11 cellular contexts compared by ENCODE assay signal in genomic region chr1:48227165-48228013, GRCh38. TPM values are rescaled to one million over a fixed set of nuclear protein-coding genes. Genes with fewer than 3 reads are reported as not detected.
DNase-seq lines count a peak whose midpoint lies in the region; ATAC-seq and TF ChIP-seq lines count a peak whose summit lies in the region.
"Had no signal": no experiment of that assay in that cellular context is flagged by ENCODE, and none has a peak within 500 bp of the region (broad histone marks: within the 10 kb centered on the region; RNA-seq: fewer than 3 reads in every experiment).

No MANE protein-coding gene starts in this region.

- H3K4me1 Mint-ChIP-seq in central memory CD8-positive, alpha-beta T cell, result peaks cover 6% of the 10 kb centered on the region
- no peaks in the 10 kb centered on the region for H3K4me1 Mint-ChIP-seq in HFFc6 (ENCODE audit: low read depth)
- H3K4me1 Mint-ChIP-seq: neural crest cell had no signal

- H3K27ac Mint-ChIP-seq in central memory CD8-positive, alpha-beta T cell (ENCODE audit: low read depth), result no peak overlapping the region
- no peak overlapping the region for H3K27ac Mint-ChIP-seq in HFFc6
- H3K27ac Mint-ChIP-seq: IgD-negative memory B cell had no signal

- no peaks in the 10 kb centered on the region for H3K36me3 ChIP-seq in WERI-Rb-1

- peaks cover 2% of the 10 kb centered on the region for H3K36me3 Mint-ChIP-seq in central memory CD8-positive, alpha-beta T cell (ENCODE audit: insufficient read depth)
- H3K36me3 Mint-ChIP-seq in HFFc6 (ENCODE audit: low read depth), result peaks cover under 1% of the 10 kb centered on the region; the same call in 1 of the 2 replicates

- TF ChIP-seq CTCF in WERI-Rb-1 (IDR thresholded peaks at IDR 0.05; ENCODE audit: low read depth, low read length), result no peak
- no peak for TF ChIP-seq CTCF in HFFc6 (IDR thresholded peaks at IDR 0.05)

- peak; percentile 27 for DNase-seq in CD1c-positive myeloid dendritic cell (ENCODE audit: extremely low spot score)
- DNase-seq in KG1 (lab: John Stamatoyannopoulos, UW), result peak; percentile 59
- DNase-seq in central memory CD8-positive, alpha-beta T cell (ENCODE audit: low spot score in 2 of 2), result no peak
- DNase-seq in midbrain (lab: John Stamatoyannopoulos, UW), result no peak
- DNase-seq in WERI-Rb-1, result no peak
- no peak for DNase-seq in HFFc6
- DNase-seq: caudate nucleus had no signal

- peak; percentile 72 for ATAC-seq in GM18909 (IDR thresholded peaks at IDR 0.05; ENCODE audit: poor library complexity, unreplicated experiment)
- ATAC-seq in central memory CD8-positive, alpha-beta T cell (replicated peaks; ENCODE audit: extremely low read depth, poor library complexity, severe bottlenecking), result peak; percentile 64
- ATAC-seq in HG03571 (IDR thresholded peaks at IDR 0.05; ENCODE audit: unreplicated experiment), result no peak

- H3K9me3 ChIP-seq in WERI-Rb-1 (ENCODE audit: severe bottlenecking), result no peaks in the 10 kb centered on the region

- H3K9me3 Mint-ChIP-seq in central memory CD8-positive, alpha-beta T cell, result no peaks in the 10 kb centered on the region
- peaks cover 41% of the 10 kb centered on the region for H3K9me3 Mint-ChIP-seq in HFFc6
- H3K9me3 Mint-ChIP-seq: IgD-negative memory B cell, neural crest cell had no signal

- H3K27ac ChIP-seq in WERI-Rb-1, result no peak overlapping the region

- H3K4me3 Mint-ChIP-seq in central memory CD8-positive, alpha-beta T cell, result no peak overlapping the region
- no peak overlapping the region for H3K4me3 Mint-ChIP-seq in HFFc6
- H3K4me3 Mint-ChIP-seq: IgD-negative memory B cell, neural crest cell had no signal

- no peaks in the 10 kb centered on the region for H3K27me3 ChIP-seq in WERI-Rb-1 (ENCODE audit: insufficient read depth, low read depth, severe bottlenecking)

- no peak overlapping the region for H3K4me3 ChIP-seq in WERI-Rb-1 (ENCODE audit: low read depth, low read length)

- H3K27me3 Mint-ChIP-seq in central memory CD8-positive, alpha-beta T cell, result no peaks in the 10 kb centered on the region
- H3K27me3 Mint-ChIP-seq in HFFc6 (ENCODE audit: insufficient read depth), result no peaks in the 10 kb centered on the region

RNA-seq across cellular contexts. Expression of gene SLC5A9, which starts 4.9 kb away (rescaled TPM):
- total RNA-seq in HFFc6 (2021; fragmentation: NEBNext Ultra II Directional; extraction: Animal tissue kit (Norgen Biotek cat#: 25700)), result not detected
- total RNA-seq: neural crest cell had no signal

Comparison
In these comparisons a context has a peak if more than half of its experiments do, and no peak if none do; other contexts are left out.
1. DNase-seq: peak in CD1c-positive myeloid dendritic cell (single experiment) and KG1 (single experiment); none in central memory CD8-positive, alpha-beta T cell (0 of 2), midbrain (single experiment), WERI-Rb-1 (single experiment) and HFFc6 (single experiment).